In the genomic region with DNA sequence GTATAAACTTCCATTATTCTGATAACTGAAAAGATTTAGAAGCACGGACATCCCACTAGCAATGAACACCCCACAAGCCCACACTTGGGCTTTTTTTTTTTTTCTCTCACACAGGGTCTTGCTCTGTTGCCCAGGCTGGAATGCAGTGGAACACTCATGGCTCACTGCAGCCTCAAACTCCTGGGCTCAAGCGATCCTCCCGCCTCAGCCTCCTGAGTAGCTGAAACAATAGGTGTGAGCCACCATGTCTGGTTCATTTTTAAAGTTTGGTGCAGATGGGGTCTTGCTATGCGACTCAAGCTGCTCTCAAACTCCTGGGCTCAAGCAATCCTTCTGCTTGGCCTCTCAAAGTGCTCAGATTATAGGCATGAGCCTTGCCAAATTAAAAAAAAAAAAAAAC, we compare ENCODE assay signal across 21 cellular contexts. TPM values are rescaled to one million over a fixed set of nuclear protein-coding genes. Genes with fewer than 3 reads are reported as not detected.
DNase-seq lines count a peak whose midpoint lies in the region; ATAC-seq, FAIRE-seq and TF ChIP-seq lines count a peak whose summit lies in the region.
"Had no signal": no experiment of that assay in that cellular context is flagged by ENCODE, and none has a peak within 500 bp of the region (broad histone marks: within the 10 kb centered on the region; RNA-seq: fewer than 3 reads in every experiment).

No MANE protein-coding gene starts in this region.

- no peak for ATAC-seq in HepG2
- no peak for ATAC-seq in right lobe of liver
- ATAC-seq in K562, result no peak
- ATAC-seq: A549; CD8-positive, alpha-beta T cell had no signal

- in situ Hi-C loops in HepG2 (cut with HindIII; ENCODE audit: extremely low pct_ligation_motif_present, low pct_unique_long_range_greater_than_20kb), result no loop called here
- in situ Hi-C loops in K562 (cut with MboI), result no loop called here

- FAIRE-seq in HepG2 (lab: Jason Lieb, UNC) (no peak), K562 (lab: Jason Lieb, UNC) (no peak)
- FAIRE-seq: A549, D721Med, G401.6, GM12891, GM19239 had no signal

- no peaks in the 10 kb centered on the region; the same call in none of the 2 replicates for H3K27me3 Mint-ChIP-seq in HFFc6 (ENCODE audit: insufficient read depth)
- H3K27me3 Mint-ChIP-seq: B cell; CD4-positive, alpha-beta T cell had no signal

- H3K9me3 ChIP-seq in HepG2 (ENCODE audit: low read length), result no peaks in the 10 kb centered on the region
- no peaks in the 10 kb centered on the region for H3K9me3 ChIP-seq in right lobe of liver
- no peaks in the 10 kb centered on the region for H3K9me3 ChIP-seq in K562 (replicated peaks; ENCODE audit: control insufficient read depth, insufficient read depth, low read depth, low read length)
- H3K9me3 ChIP-seq: A549; BLaER1 treated with 17β-estradiol and CSF1 and Interleukin-3, amounts not matched to agents 10 nM and 100 nM; Caco-2 had no signal

- H4K20me1 ChIP-seq in HepG2 (ENCODE audit: insufficient read depth, low read length), result no peaks in the 10 kb centered on the region
- H4K20me1 ChIP-seq in K562 (replicated peaks; ENCODE audit: control insufficient read depth, insufficient read depth, low read length), result no peaks in the 10 kb centered on the region
- H4K20me1 ChIP-seq: BLaER1 treated with 17β-estradiol and CSF1 and Interleukin-3, amounts not matched to agents 10 nM and 100 nM had no signal

- TF ChIP-seq EP300 in HepG2 (IDR thresholded peaks at IDR 0.05; ENCODE audit: low read depth in 2 of 2, low read length in 2 of 2) (no peak), HepG2 (CRISPR knock-in tag; IDR thresholded peaks at IDR 0.05; ENCODE audit: borderline replicate concordance) (no peak), K562 (IDR thresholded peaks at IDR 0.05; ENCODE audit: low read length) (no peak)

- CTCF ChIA-PET in HepG2 (lab: Yijun Ruan, JAX; ENCODE audit: low intra/inter-chr PET ratio, low total read pairs) (no interaction called here), K562 (lab: Yijun Ruan, JAX; ENCODE audit: low intra/inter-chr PET ratio) (no interaction called here)

- H3K4me1 ChIP-seq in HepG2 (ENCODE audit: insufficient read depth, low read length) (peaks cover 47% of the 10 kb centered on the region), right lobe of liver (peaks cover 0 to 18% (median 3%) of the 10 kb centered on the region in 4 donors), K562 (replicated peaks in 1 of 2; ENCODE audit: control insufficient read depth in 2 of 2, insufficient read depth in 2 of 2, low read length in 2 of 2) (peaks cover 0 to 19% of the 10 kb centered on the region in 2 experiments; a peak in 2 of 5 replicates)
- H3K4me1 ChIP-seq: A549; BLaER1 treated with 17β-estradiol and CSF1 and Interleukin-3, amounts not matched to agents 10 nM and 100 nM; Caco-2 had no signal

- no peak for TF ChIP-seq CTCF in HepG2 (CRISPR knock-in tag; IDR thresholded peaks at IDR 0.05)
- TF ChIP-seq CTCF in right lobe of liver (IDR thresholded peaks at IDR 0.05), result no peak
- no peak for TF ChIP-seq CTCF in K562 (IDR thresholded peaks at IDR 0.05 in 2 of 3, conservative IDR thresholded peaks at IDR 0.05 in 1 of 3; ENCODE audit: insufficient read depth in 2 of 3, low read depth in 1 of 3, low read length in 3 of 3)
- TF ChIP-seq CTCF in HFFc6 (IDR thresholded peaks at IDR 0.05), result no peak

- no peak overlapping the region for H3K4me3 ChIP-seq in HepG2 (replicated peaks in 1 of 3; ENCODE audit: insufficient read depth in 1 of 3, low read depth in 2 of 3, low read length in 3 of 3)
- no peak overlapping the region for H3K4me3 ChIP-seq in right lobe of liver
- no peak overlapping the region for H3K4me3 ChIP-seq in K562
- H3K4me3 ChIP-seq: A549; BLaER1 treated with 17β-estradiol and CSF1 and Interleukin-3, amounts not matched to agents 10 nM and 100 nM had no signal

- DNase-seq in HepG2 (ENCODE audit: low spot score) (no peak), right lobe of liver (no peak), K562 (ENCODE audit: extremely low read depth in 1 of 4, low spot score in 3 of 4) (no peak), HFFc6 (no peak)
- DNase-seq: AML-193; Caco-2; Calu3; CD4-positive, alpha-beta T cell; CD8-positive, alpha-beta T cell; DMS79 treated with DMSO at 0.1 percent for 48 hours; GF-D8 had no signal

- POLR2A ChIA-PET in HepG2 (lab: Yijun Ruan, JAX) (interaction anchor here (0.7 to 0.9 kb wide), 2 partner anchors 9 to 24 kb away, joined by 3 read pairs; no protein-coding TSS in a partner anchor), K562 (lab: Yijun Ruan, JAX) (interaction anchor here (0.6 to 0.8 kb wide), 2 partner anchors 14 to 112 kb away, joined by 3 read pairs; no protein-coding TSS in a partner anchor)

- H3K9me3 Mint-ChIP-seq in HFFc6, result no peaks in the 10 kb centered on the region
- H3K9me3 Mint-ChIP-seq: CD4-positive, alpha-beta T cell; CD8-positive, alpha-beta T cell had no signal

- TF ChIP-seq POLR2A in HepG2 (IDR thresholded peaks at IDR 0.05; ENCODE audit: insufficient read depth in 1 of 2, low read depth in 2 of 2, low read length in 2 of 2) (no peak), right lobe of liver (IDR thresholded peaks at IDR 0.05) (no peak), K562 (conservative IDR thresholded peaks at IDR 0.05) (no peak)

- no peak overlapping the region for H3K27ac Mint-ChIP-seq in HFFc6
- H3K27ac Mint-ChIP-seq: B cell; CD4-positive, alpha-beta T cell; CD8-positive, alpha-beta T cell had no signal

- H3K4me1 Mint-ChIP-seq in HFFc6 (ENCODE audit: low read depth), result peaks cover 11% of the 10 kb centered on the region
- H3K4me1 Mint-ChIP-seq: B cell had no signal

- no peaks in the 10 kb centered on the region; a peak in 1 of 5 replicates for H3K36me3 ChIP-seq in HepG2 (replicated peaks in 1 of 2; ENCODE audit: control insufficient read depth in 1 of 2, insufficient read depth in 2 of 2, low read length in 2 of 2)
- H3K36me3 ChIP-seq in right lobe of liver, result no peaks in the 10 kb centered on the region
- no peaks in the 10 kb centered on the region for H3K36me3 ChIP-seq in K562 (ENCODE audit: control insufficient read depth, insufficient read depth, low read length)
- H3K36me3 ChIP-seq: BLaER1 treated with 17β-estradiol and CSF1 and Interleukin-3, amounts not matched to agents 10 nM and 100 nM had no signal

- H2AFZ ChIP-seq in HepG2 (ENCODE audit: low read length) (no peak overlapping the region), K562 (ENCODE audit: low read depth, low read length) (no peak overlapping the region)

- H3K36me3 Mint-ChIP-seq in HFFc6 (ENCODE audit: low read depth), result no peaks in the 10 kb centered on the region
- H3K36me3 Mint-ChIP-seq: CD8-positive, alpha-beta T cell had no signal

- H3K9me1 ChIP-seq in K562 (ENCODE audit: control insufficient read depth, insufficient read depth, low read length), result no peaks in the 10 kb centered on the region

- H3K4me2 ChIP-seq in HepG2 (ENCODE audit: low read depth, low read length) (no peak overlapping the region), K562 (ENCODE audit: insufficient read depth, low read length) (no peak overlapping the region)
- H3K4me2 ChIP-seq: A549; BLaER1 treated with 17β-estradiol and CSF1 and Interleukin-3, amounts not matched to agents 10 nM and 100 nM had no signal

- BruUV-seq in HepG2 (replicated peaks; lab: Mats Ljungman, UMichigan) (no TSS peak), K562 (replicated peaks; lab: Mats Ljungman, UMichigan) (no TSS peak)

- intact Hi-C loops in HepG2 (cut with micrococcal nuclease; ENCODE audit: unreplicated experiment) (no loop called here), right lobe of liver (cut with DNase I) (no loop called here), K562 (cut with micrococcal nuclease) (no loop called here)

- H3K79me2 ChIP-seq in HepG2 (ENCODE audit: insufficient read depth, low read length) (no peaks in the 10 kb centered on the region), K562 (ENCODE audit: control insufficient read depth, insufficient read depth, low read length) (no peaks in the 10 kb centered on the region)

- H3K4me3 Mint-ChIP-seq in HFFc6, result no peak overlapping the region
- H3K4me3 Mint-ChIP-seq: B cell; CD4-positive, alpha-beta T cell; CD8-positive, alpha-beta T cell had no signal

- WGBS in HepG2 (ENCODE audit: low lambda C conversion rate), result 94% methylated on average over 4 of the region's 4 CpGs
- WGBS in right lobe of liver (ENCODE audit: insufficient coverage, low coverage, low lambda C conversion rate, missing lambda C conversion rate), result 100% methylated on average over 3 of the region's 4 CpGs
- WGBS in K562 (ENCODE audit: insufficient coverage, low coverage, missing lambda C conversion rate), result 46% methylated on average over 4 of the region's 4 CpGs

- no peaks in the 10 kb centered on the region for H3K27me3 ChIP-seq in HepG2 (ENCODE audit: control insufficient read depth in 1 of 2, insufficient read depth in 2 of 2, low read length in 2 of 2)
- no peaks in the 10 kb centered on the region for H3K27me3 ChIP-seq in right lobe of liver
- H3K27me3 ChIP-seq in K562 (ENCODE audit: control insufficient read depth in 2 of 2, insufficient read depth in 2 of 2, low read length in 2 of 2), result no peaks in the 10 kb centered on the region
- H3K27me3 ChIP-seq: BLaER1 treated with 17β-estradiol and CSF1 and Interleukin-3, amounts not matched to agents 10 nM and 100 nM had no signal

- H3K9ac ChIP-seq in HepG2 (ENCODE audit: insufficient read depth, low read depth, low read length) (no peak overlapping the region), K562 (ENCODE audit: insufficient read depth in 1 of 2, low read depth in 2 of 2, low read length in 2 of 2) (peak overlapping the region in 1 of 2 experiments; percentile 45; a peak in 1 of 4 replicates)
- H3K9ac ChIP-seq: BLaER1 treated with 17β-estradiol and CSF1 and Interleukin-3, amounts not matched to agents 10 nM and 100 nM had no signal

- no peak overlapping the region for H3K27ac ChIP-seq in HepG2 (ENCODE audit: extremely low read length, insufficient read depth, low read length)
- no peak overlapping the region for H3K27ac ChIP-seq in right lobe of liver
- H3K27ac ChIP-seq in K562 (ENCODE audit: extremely low read depth, low read depth, low read length), result no peak overlapping the region
- H3K27ac ChIP-seq: 22Rv1; A549; BLaER1 treated with 17β-estradiol and CSF1 and Interleukin-3, amounts not matched to agents 10 nM and 100 nM; C4-2B had no signal

- TF ChIP-seq RAD21 in HepG2 (CRISPR knock-in tag; IDR thresholded peaks at IDR 0.05) (no peak), K562 (CRISPR knock-in tag; conservative IDR thresholded peaks at IDR 0.05 in 1 of 2, IDR thresholded peaks at IDR 0.05 in 1 of 2) (no peak)

RNA-seq across cellular contexts. Expression of a gene that starts 3.1 kb away (rescaled TPM):
- total RNA-seq in HepG2 (2016; rRNA removed; fragmentation: Illumina TruSeq; extraction: Trizol) (0.60 and 1.2 TPM in 2 replicates), right lobe of liver (under 1 TPM in 3 of 6 experiments, not detected in 3; 0.15 to 0.49 (median 0.25) TPM), K562 (2014; rRNA removed) (not detected in 2 replicates), K562 (2014; rRNA removed; fragmentation: Illumina TruSeq; extraction: Trizol) (not detected in 2 replicates), K562 (2015; rRNA removed; fragmentation: Illumina TruSeq; extraction: Trizol) (0.11 TPM in 1 of 2 replicates, not detected in the other), K562 (2021) (0.13 TPM in 1 of 2 replicates, not detected in the other)
- 0.91 and 1.4 TPM in 2 replicates for total RNA-seq in HepG2 (2016; cell fraction: cytosol; rRNA removed; fragmentation: Illumina TruSeq; extraction: Trizol; ENCODE audit: low read depth)
- 1.0 and 1.7 TPM in 2 replicates for total RNA-seq in HepG2 (2016; cell fraction: insoluble cytoplasmic fraction; rRNA removed; fragmentation: Illumina TruSeq; extraction: Trizol)
- total RNA-seq in HepG2 (2016; cell fraction: membrane; rRNA removed; fragmentation: Illumina TruSeq; extraction: Trizol), result 1.2 and 1.4 TPM in 2 replicates
- 0.72 and 1.2 TPM in 2 replicates for total RNA-seq in HepG2 (2016; cell fraction: nucleus; rRNA removed; fragmentation: Illumina TruSeq; extraction: Trizol)
- polyA plus RNA-seq in HepG2 (2011; rRNA removed) (0.15 and 0.40 TPM in 2 replicates), K562 (2011; rRNA removed) (0.06 TPM in 1 of 2 replicates, not detected in the other), K562 (2014; fragmentation: Illumina TruSeq; extraction: Trizol) (not detected in 2 replicates), K562 (2014; fragmentation: Nextera tagmentation; extraction: Ambion mirVana) (not detected), K562 (2014; rRNA removed) (not detected in 2 replicates)
- 0.13 and 0.14 TPM in 2 replicates for polyA plus RNA-seq in HepG2 (2011; cell fraction: cytosol; rRNA removed)
- 0.77 and 1.1 TPM in 2 replicates for polyA plus RNA-seq in HepG2 (2011; cell fraction: nucleus; rRNA removed)
- 0.79 and 0.80 TPM in 2 replicates for polyA plus RNA-seq in HepG2 (2012)
- polyA plus RNA-seq in HepG2 (2016; cell fraction: cytosol; fragmentation: Illumina TruSeq; extraction: Trizol; ENCODE audit: low read depth), result 0.51 and 1.2 TPM in 2 replicates
- polyA plus RNA-seq in HepG2 (2016; cell fraction: insoluble cytoplasmic fraction; fragmentation: Illumina TruSeq; extraction: Trizol; ENCODE audit: low read depth), result 0.83 and 0.93 TPM in 2 replicates
- polyA plus RNA-seq in HepG2 (2016; cell fraction: membrane; fragmentation: Illumina TruSeq; extraction: Trizol; ENCODE audit: low read depth), result 0.44 TPM in 1 of 2 replicates, not detected in the other
- polyA plus RNA-seq in HepG2 (2016; cell fraction: nucleus; fragmentation: Illumina TruSeq; extraction: Trizol; ENCODE audit: insufficient read depth, low read depth), result 2.3 and 3.6 TPM in 2 replicates
- 0.16 and 0.64 TPM in 2 replicates for polyA minus RNA-seq in HepG2 (2011; rRNA and poly(A)+ RNA removed; ENCODE audit: low replicate concordance)
- not detected in 2 replicates for polyA minus RNA-seq in HepG2 (2011; cell fraction: cytosol; rRNA and poly(A)+ RNA removed)
- polyA minus RNA-seq in HepG2 (2011; cell fraction: nucleus; rRNA and poly(A)+ RNA removed), result 0.75 and 1.2 TPM in 2 replicates
- total RNA-seq in K562 (2011; cell fraction: chromatin; rRNA removed; ENCODE audit: low replicate concordance), result not detected in 2 replicates
- not detected in 2 replicates for total RNA-seq in K562 (2011; cell fraction: nucleolus; rRNA removed)
- not detected in 2 replicates for total RNA-seq in K562 (2011; cell fraction: nucleoplasm; rRNA removed)
- 0.04 TPM in 1 of 2 replicates, not detected in the other for polyA plus RNA-seq in K562 (2011; cell fraction: cytosol; rRNA removed)
- polyA plus RNA-seq in K562 (2011; cell fraction: nucleus; rRNA removed), result not detected in 2 replicates
- polyA plus RNA-seq in K562 (2012), result 0.14 TPM in 1 of 2 replicates, not detected in the other
- polyA minus RNA-seq in K562 (2011; rRNA and poly(A)+ RNA removed), result not detected in 2 replicates
- polyA minus RNA-seq in K562 (2011; cell fraction: cytosol; rRNA and poly(A)+ RNA removed), result not detected in 2 replicates
- polyA minus RNA-seq in K562 (2011; cell fraction: nucleus; rRNA and poly(A)+ RNA removed), result not detected in 2 replicates
- under 1 TPM in 1 of 6 experiments, not detected in 5; 0.22 TPM for total RNA-seq in HFFc6 (2021; fragmentation: NEBNext Ultra II Directional; extraction: Animal tissue kit (Norgen Biotek cat#: 25700))
- total RNA-seq: A172 had no signal

RNA-seq across cellular contexts. Expression of a gene that starts 19.6 kb away (rescaled TPM):
- total RNA-seq in HepG2 (2016; rRNA removed; fragmentation: Illumina TruSeq; extraction: Trizol) (214 and 279 TPM in 2 replicates), right lobe of liver (10 to 100 TPM; 52.5 to 98.1 (median 63.3) TPM), K562 (2014; rRNA removed) (222 and 237 TPM in 2 replicates), K562 (2014; rRNA removed; fragmentation: Illumina TruSeq; extraction: Trizol) (311 and 382 TPM in 2 replicates), K562 (2015; rRNA removed; fragmentation: Illumina TruSeq; extraction: Trizol) (292 and 301 TPM in 2 replicates), K562 (2021) (189 and 211 TPM in 2 replicates)
- 50.9 and 53.3 TPM in 2 replicates for total RNA-seq in HepG2 (2016; cell fraction: cytosol; rRNA removed; fragmentation: Illumina TruSeq; extraction: Trizol; ENCODE audit: low read depth)
- 219 and 288 TPM in 2 replicates for total RNA-seq in HepG2 (2016; cell fraction: insoluble cytoplasmic fraction; rRNA removed; fragmentation: Illumina TruSeq; extraction: Trizol)
- 67.5 and 75.1 TPM in 2 replicates for total RNA-seq in HepG2 (2016; cell fraction: membrane; rRNA removed; fragmentation: Illumina TruSeq; extraction: Trizol)
- total RNA-seq in HepG2 (2016; cell fraction: nucleus; rRNA removed; fragmentation: Illumina TruSeq; extraction: Trizol), result 86.3 and 92.9 TPM in 2 replicates
- polyA plus RNA-seq in HepG2 (2011; rRNA removed) (66.7 and 75.8 TPM in 2 replicates), K562 (2011; rRNA removed) (126 and 240 TPM in 2 replicates), K562 (2014; fragmentation: Illumina TruSeq; extraction: Trizol) (324 and 393 TPM in 2 replicates), K562 (2014; fragmentation: Nextera tagmentation; extraction: Ambion mirVana) (10 to 100 TPM; 44.3 to 98.5 TPM), K562 (2014; rRNA removed) (262 and 265 TPM in 2 replicates)
- 95.2 and 102 TPM in 2 replicates for polyA plus RNA-seq in HepG2 (2011; cell fraction: cytosol; rRNA removed)
- polyA plus RNA-seq in HepG2 (2011; cell fraction: nucleus; rRNA removed), result 41.7 and 44.9 TPM in 2 replicates
- polyA plus RNA-seq in HepG2 (2012), result 71.8 and 98.0 TPM in 2 replicates
- polyA plus RNA-seq in HepG2 (2016; cell fraction: cytosol; fragmentation: Illumina TruSeq; extraction: Trizol; ENCODE audit: low read depth), result 52.7 and 54.7 TPM in 2 replicates
- polyA plus RNA-seq in HepG2 (2016; cell fraction: insoluble cytoplasmic fraction; fragmentation: Illumina TruSeq; extraction: Trizol; ENCODE audit: low read depth), result 298 and 314 TPM in 2 replicates
- polyA plus RNA-seq in HepG2 (2016; cell fraction: membrane; fragmentation: Illumina TruSeq; extraction: Trizol; ENCODE audit: low read depth), result 58.7 and 63.6 TPM in 2 replicates
- polyA plus RNA-seq in HepG2 (2016; cell fraction: nucleus; fragmentation: Illumina TruSeq; extraction: Trizol; ENCODE audit: insufficient read depth, low read depth), result 117 and 127 TPM in 2 replicates
- polyA minus RNA-seq in HepG2 (2011; rRNA and poly(A)+ RNA removed; ENCODE audit: low replicate concordance), result 52.6 and 310 TPM in 2 replicates
- polyA minus RNA-seq in HepG2 (2011; cell fraction: cytosol; rRNA and poly(A)+ RNA removed), result 39.1 and 44.3 TPM in 2 replicates
- polyA minus RNA-seq in HepG2 (2011; cell fraction: nucleus; rRNA and poly(A)+ RNA removed), result 51.1 and 58.3 TPM in 2 replicates
- 145 and 204 TPM in 2 replicates for total RNA-seq in K562 (2011; cell fraction: chromatin; rRNA removed; ENCODE audit: low replicate concordance)
- 116 and 126 TPM in 2 replicates for total RNA-seq in K562 (2011; cell fraction: nucleolus; rRNA removed)
- total RNA-seq in K562 (2011; cell fraction: nucleoplasm; rRNA removed), result 96.6 and 141 TPM in 2 replicates
- 134 and 180 TPM in 2 replicates for polyA plus RNA-seq in K562 (2011; cell fraction: cytosol; rRNA removed)
- polyA plus RNA-seq in K562 (2011; cell fraction: nucleus; rRNA removed), result 72.2 and 75.9 TPM in 2 replicates
- 229 and 337 TPM in 2 replicates for polyA plus RNA-seq in K562 (2012)
- 357 and 499 TPM in 2 replicates for polyA minus RNA-seq in K562 (2011; rRNA and poly(A)+ RNA removed)
- 72.6 and 83.1 TPM in 2 replicates for polyA minus RNA-seq in K562 (2011; cell fraction: cytosol; rRNA and poly(A)+ RNA removed)
- 50.2 and 64.0 TPM in 2 replicates for polyA minus RNA-seq in K562 (2011; cell fraction: nucleus; rRNA and poly(A)+ RNA removed)
- total RNA-seq in HFFc6 (2021; fragmentation: NEBNext Ultra II Directional; extraction: Animal tissue kit (Norgen Biotek cat#: 25700)), result 100 to 1,000 TPM; 161 to 238 (median 220) TPM

RNA-seq across cellular contexts. Expression of a gene that starts 37.5 kb away (rescaled TPM):
- total RNA-seq in HepG2 (2016; rRNA removed; fragmentation: Illumina TruSeq; extraction: Trizol), result 7.2 and 15.3 TPM in 2 replicates
- 5.8 and 6.7 TPM in 2 replicates for total RNA-seq in HepG2 (2016; cell fraction: cytosol; rRNA removed; fragmentation: Illumina TruSeq; extraction: Trizol; ENCODE audit: low read depth)
- 5.9 and 15.1 TPM in 2 replicates for total RNA-seq in HepG2 (2016; cell fraction: insoluble cytoplasmic fraction; rRNA removed; fragmentation: Illumina TruSeq; extraction: Trizol)
- total RNA-seq in HepG2 (2016; cell fraction: membrane; rRNA removed; fragmentation: Illumina TruSeq; extraction: Trizol), result 12.4 and 12.8 TPM in 2 replicates
- total RNA-seq in HepG2 (2016; cell fraction: nucleus; rRNA removed; fragmentation: Illumina TruSeq; extraction: Trizol), result 13.7 and 15.1 TPM in 2 replicates
- polyA plus RNA-seq in HepG2 (2011; rRNA removed), result 30.5 and 40.7 TPM in 2 replicates
- 23.0 and 34.8 TPM in 2 replicates for polyA plus RNA-seq in HepG2 (2011; cell fraction: cytosol; rRNA removed)
- polyA plus RNA-seq in HepG2 (2011; cell fraction: nucleus; rRNA removed), result 143 and 176 TPM in 2 replicates
- 13.2 and 20.5 TPM in 2 replicates for polyA plus RNA-seq in HepG2 (2012)
- 9.4 and 9.7 TPM in 2 replicates for polyA plus RNA-seq in HepG2 (2016; cell fraction: cytosol; fragmentation: Illumina TruSeq; extraction: Trizol; ENCODE audit: low read depth)
- polyA plus RNA-seq in HepG2 (2016; cell fraction: insoluble cytoplasmic fraction; fragmentation: Illumina TruSeq; extraction: Trizol; ENCODE audit: low read depth), result 6.9 and 7.7 TPM in 2 replicates
- 11.6 and 15.3 TPM in 2 replicates for polyA plus RNA-seq in HepG2 (2016; cell fraction: membrane; fragmentation: Illumina TruSeq; extraction: Trizol; ENCODE audit: low read depth)
- 31.2 and 34.6 TPM in 2 replicates for polyA plus RNA-seq in HepG2 (2016; cell fraction: nucleus; fragmentation: Illumina TruSeq; extraction: Trizol; ENCODE audit: insufficient read depth, low read depth)
- polyA minus RNA-seq in HepG2 (2011; rRNA and poly(A)+ RNA removed; ENCODE audit: low replicate concordance), result 14.8 and 27.8 TPM in 2 replicates
- polyA minus RNA-seq in HepG2 (2011; cell fraction: cytosol; rRNA and poly(A)+ RNA removed), result 8.2 and 8.5 TPM in 2 replicates
- 15.2 and 17.7 TPM in 2 replicates for polyA minus RNA-seq in HepG2 (2011; cell fraction: nucleus; rRNA and poly(A)+ RNA removed)
- total RNA-seq in right lobe of liver, result 10 to 100 TPM in 5 of 6 experiments, 1 to 10 TPM in 1; 9.8 to 21.2 (median 13.1) TPM
- 14.7 and 58.9 TPM in 2 replicates for total RNA-seq in K562 (2011; cell fraction: chromatin; rRNA removed; ENCODE audit: low replicate concordance)
- 52.1 and 58.4 TPM in 2 replicates for total RNA-seq in K562 (2011; cell fraction: nucleolus; rRNA removed)
- 29.8 and 30.5 TPM in 2 replicates for total RNA-seq in K562 (2011; cell fraction: nucleoplasm; rRNA removed)
- total RNA-seq in K562 (2014; rRNA removed), result 9.5 and 14.0 TPM in 2 replicates
- total RNA-seq in K562 (2014; rRNA removed; fragmentation: Illumina TruSeq; extraction: Trizol), result 0.61 and 1.3 TPM in 2 replicates
- 3.2 TPM in 2 replicates for total RNA-seq in K562 (2015; rRNA removed; fragmentation: Illumina TruSeq; extraction: Trizol)
- total RNA-seq in K562 (2021), result 10.9 TPM in 2 replicates
- 6.7 and 10.2 TPM in 2 replicates for polyA plus RNA-seq in K562 (2011; rRNA removed)
- 11.1 and 20.7 TPM in 2 replicates for polyA plus RNA-seq in K562 (2011; cell fraction: cytosol; rRNA removed)
- 75.5 and 90.8 TPM in 2 replicates for polyA plus RNA-seq in K562 (2011; cell fraction: nucleus; rRNA removed)
- polyA plus RNA-seq in K562 (2012), result 7.4 and 23.7 TPM in 2 replicates
- polyA plus RNA-seq in K562 (2014; fragmentation: Illumina TruSeq; extraction: Trizol), result 2.8 and 7.3 TPM in 2 replicates
- under 1 TPM; 0.17 to 0.24 TPM for polyA plus RNA-seq in K562 (2014; fragmentation: Nextera tagmentation; extraction: Ambion mirVana)
- polyA plus RNA-seq in K562 (2014; rRNA removed), result 14.4 and 15.9 TPM in 2 replicates
- polyA minus RNA-seq in K562 (2011; rRNA and poly(A)+ RNA removed), result 1.3 and 1.6 TPM in 2 replicates
- polyA minus RNA-seq in K562 (2011; cell fraction: cytosol; rRNA and poly(A)+ RNA removed), result 3.2 and 7.4 TPM in 2 replicates
- polyA minus RNA-seq in K562 (2011; cell fraction: nucleus; rRNA and poly(A)+ RNA removed), result 10.1 and 12.0 TPM in 2 replicates
- 100 to 1,000 TPM in 2 of 6 experiments, 10 to 100 TPM in 4; 78.2 to 126 (median 86.4) TPM for total RNA-seq in HFFc6 (2021; fragmentation: NEBNext Ultra II Directional; extraction: Animal tissue kit (Norgen Biotek cat#: 25700))
